ENCODE assay signal across 8 cellular contexts in the genomic region with DNA sequence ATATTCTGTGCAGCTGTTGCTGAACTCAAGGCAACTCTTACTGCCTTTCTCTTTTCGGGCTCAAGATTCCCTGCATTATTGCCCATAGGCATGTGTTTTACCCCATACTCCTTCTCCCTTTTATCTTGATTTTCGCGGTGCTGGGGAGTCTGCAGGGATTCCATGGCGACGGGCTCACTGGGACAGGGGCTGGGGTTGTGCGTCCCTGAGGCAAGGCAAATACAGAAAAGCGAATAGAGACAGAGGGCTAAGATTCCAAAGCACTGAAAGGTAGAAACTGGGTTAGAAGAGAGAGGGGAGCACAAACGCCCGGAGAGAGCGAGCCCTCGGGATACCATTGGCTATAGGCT. TPM values are rescaled to one million over a fixed set of nuclear protein-coding genes. Genes with fewer than 3 reads are reported as not detected.
DNase-seq lines count a peak whose midpoint lies in the region; ATAC-seq and TF ChIP-seq lines count a peak whose summit lies in the region.

No MANE protein-coding gene starts in this region.

- no peaks in the 10 kb centered on the region for H4K20me1 ChIP-seq in OCI-LY3 (ENCODE audit: insufficient read depth, low read length)

- no peak for TF ChIP-seq CTCF in CD14-positive monocyte (IDR thresholded peaks at IDR 0.05)
- no peak for TF ChIP-seq CTCF in OCI-LY3 (IDR thresholded peaks at IDR 0.05; ENCODE audit: low read depth, low read length)
- TF ChIP-seq CTCF in parathyroid adenoma (IDR thresholded peaks at IDR 0.05) = no peak

- H3K36me3 Mint-ChIP-seq in CD14-positive monocyte = peaks cover 13 to 16% of the 10 kb centered on the region in 2 donors

- H3K4me1 Mint-ChIP-seq in CD14-positive monocyte = peaks cover 23% of the 10 kb centered on the region

- peaks cover 6% of the 10 kb centered on the region; the same call in 1 of the 2 replicates for H3K4me1 ChIP-seq in OCI-LY3 (ENCODE audit: low read length)
- H3K4me1 ChIP-seq in esophagus (ENCODE audit: control insufficient read depth in 2 of 2, insufficient read depth in 2 of 2, low read length in 1 of 2) = peaks cover 2 to 6% of the 10 kb centered on the region in 2 donors
- peaks cover 3% of the 10 kb centered on the region for H3K4me1 ChIP-seq in parathyroid adenoma

- peak overlapping the region; percentile 97 to 99 (median 98) for H3K27ac Mint-ChIP-seq in CD14-positive monocyte

- H3K4me2 ChIP-seq in OCI-LY3 (ENCODE audit: low read length) (peak overlapping the region; percentile 89), parathyroid adenoma (ENCODE audit: low read length) (peak overlapping the region; percentile 100)

- WGBS in esophagus, 2 donors = 1 to 2% methylated on average over 11 of the region's 11 CpGs

- peak overlapping the region; percentile 98 to 99 for H3K4me3 Mint-ChIP-seq in CD14-positive monocyte

- DNase-seq in CD14-positive monocyte (ENCODE audit: low spot score) = no peak
- no peak for DNase-seq in NCI-H1436 treated with DMSO at 0.1 percent for 48 hours (lab: John Stamatoyannopoulos, UW)
- no peak for DNase-seq in T1000 (lab: John Stamatoyannopoulos, UW)
- no peak for DNase-seq in GDM1 (lab: John Stamatoyannopoulos, UW)

- peaks cover 0 to 8% (median 2%) of the 10 kb centered on the region in 3 donors for H3K27me3 Mint-ChIP-seq in CD14-positive monocyte (ENCODE audit: low read depth in 3 of 3)

- H3K27me3 ChIP-seq in OCI-LY3 (ENCODE audit: low read depth, low read length) (no peaks in the 10 kb centered on the region), esophagus (ENCODE audit: control insufficient read depth in 1 of 2, insufficient read depth in 2 of 2, low read length in 2 of 2) (no peaks in the 10 kb centered on the region), parathyroid adenoma (ENCODE audit: control insufficient read depth, insufficient read depth, low read length) (no peaks in the 10 kb centered on the region)

- H3K36me3 ChIP-seq in OCI-LY3 (replicated peaks; ENCODE audit: low read depth, low read length) (peaks cover 4% of the 10 kb centered on the region), esophagus (ENCODE audit: control insufficient read depth in 2 of 2, insufficient read depth in 2 of 2, low read length in 1 of 2) (peaks cover 0 to 4% of the 10 kb centered on the region in 2 donors), parathyroid adenoma (ENCODE audit: control insufficient read depth, insufficient read depth, low read length) (no peaks in the 10 kb centered on the region)

- peak overlapping the region; percentile 85 for H2AFZ ChIP-seq in OCI-LY3 (ENCODE audit: low read depth, low read length)
- H2AFZ ChIP-seq in parathyroid adenoma = peak overlapping the region; percentile 96

- H3K9me3 ChIP-seq in OCI-LY3 (ENCODE audit: insufficient read depth, low read length) (no peaks in the 10 kb centered on the region), esophagus (ENCODE audit: control insufficient read depth in 2 of 2, insufficient read depth in 1 of 2, low read depth in 1 of 2, low read length in 1 of 2) (no peaks in the 10 kb centered on the region), parathyroid adenoma (ENCODE audit: control insufficient read depth, low read length) (no peaks in the 10 kb centered on the region)

- H3K79me2 ChIP-seq in OCI-LY3 (ENCODE audit: low read length) (peaks cover 44% of the 10 kb centered on the region), parathyroid adenoma (peaks cover 20% of the 10 kb centered on the region)

- H3K4me3 ChIP-seq in OCI-LY3 (ENCODE audit: low read length) = peak overlapping the region; percentile 98
- peak overlapping the region; percentile 66 to 92 for H3K4me3 ChIP-seq in esophagus (ENCODE audit: low read depth in 1 of 2, low read length in 2 of 2)
- H3K4me3 ChIP-seq in parathyroid adenoma (ENCODE audit: low read depth, low read length) = peak overlapping the region; percentile 96

- ATAC-seq in GM21619 (IDR thresholded peaks at IDR 0.05; ENCODE audit: unreplicated experiment) = peak; percentile 11

- no peak overlapping the region for H3K27ac ChIP-seq in OCI-LY3 (ENCODE audit: low read length)
- peak overlapping the region in 1 of 2 donors; percentile 95 for H3K27ac ChIP-seq in esophagus (ENCODE audit: low read depth in 2 of 2, low read length in 1 of 2)
- peak overlapping the region; percentile 99 for H3K27ac ChIP-seq in parathyroid adenoma

- H3K9ac ChIP-seq in OCI-LY3 (ENCODE audit: low read length) (peak overlapping the region; percentile 93; the same call in 1 of the 2 replicates), parathyroid adenoma (no peak overlapping the region)

- no peaks in the 10 kb centered on the region for H3K9me3 Mint-ChIP-seq in CD14-positive monocyte

- intact Hi-C loops in CD14-positive monocyte (cut with micrococcal nuclease) = loop anchor here (5.0 kb wide), 3 partner anchors 71 to 259 kb away; a partner anchor contains a TSS

RNA-seq across cellular contexts. Expression of a gene that starts 0.5 kb away (rescaled TPM):
- 10 to 100 TPM; 13.3 to 13.8 TPM for polyA plus RNA-seq in CD14-positive monocyte
- 10 to 100 TPM; 17.2 to 18.7 TPM for polyA plus RNA-seq in esophagus

RNA-seq across cellular contexts. Expression of a gene that starts 8.1 kb away (rescaled TPM):
- polyA plus RNA-seq in CD14-positive monocyte = not detected
- under 1 TPM; 0.09 to 0.10 TPM for polyA plus RNA-seq in esophagus

RNA-seq across cellular contexts. Expression of a gene that starts 52.9 kb away (rescaled TPM):
- polyA plus RNA-seq in CD14-positive monocyte (not detected), esophagus (1 to 10 TPM in 1 of 2 donors, under 1 TPM in 1; 0.31 to 6.9 TPM)
